ENCODE assay signal across 22 cellular contexts in the genomic region with DNA sequence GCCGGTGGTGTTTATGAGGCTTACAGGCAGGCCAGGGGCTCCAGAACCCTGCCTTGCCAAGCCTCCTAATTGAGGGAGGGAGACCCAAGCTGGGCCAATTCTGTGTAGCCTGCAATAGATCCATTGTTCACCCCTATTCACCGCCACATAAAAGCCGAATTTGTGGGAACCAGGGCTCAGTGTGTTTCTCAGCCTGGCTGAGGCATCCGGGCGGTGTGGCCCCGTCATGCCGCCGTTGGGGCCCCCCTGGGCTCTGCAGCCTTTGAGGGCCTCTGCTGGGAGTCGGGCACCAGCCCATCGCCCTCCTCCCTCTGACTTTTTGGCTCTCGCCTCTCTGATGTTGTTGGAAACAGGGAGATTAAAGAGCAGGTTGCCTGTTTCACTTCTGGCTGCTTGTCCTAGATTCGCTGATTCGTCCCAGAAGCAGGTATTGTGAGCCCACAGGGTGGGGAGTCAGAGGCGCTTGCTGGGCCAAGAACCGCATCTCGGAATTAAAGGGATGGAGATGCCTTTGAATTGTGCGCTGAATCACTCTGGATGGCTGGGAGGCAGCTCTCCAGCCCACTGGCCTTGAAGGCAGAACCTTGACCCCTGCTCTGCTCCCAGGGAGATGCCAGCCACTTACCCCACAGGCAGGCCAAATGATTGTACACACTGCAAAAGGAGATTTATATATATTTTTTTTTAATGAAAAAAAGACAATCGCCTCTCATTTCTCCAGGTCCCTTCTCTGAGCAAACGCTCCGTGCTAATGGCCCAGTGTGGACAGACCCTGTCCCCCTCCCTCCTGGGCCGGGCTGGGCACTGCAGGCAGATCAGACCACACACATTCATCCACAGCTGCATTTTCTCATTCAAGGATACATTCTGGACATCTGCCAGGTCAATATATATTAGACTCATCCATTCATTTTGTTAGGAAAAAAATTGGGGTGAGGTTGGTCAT. TPM values are rescaled to one million over a fixed set of nuclear protein-coding genes. Genes with fewer than 3 reads are reported as not detected.
DNase-seq lines count a peak whose midpoint lies in the region; ATAC-seq, FAIRE-seq and TF ChIP-seq lines count a peak whose summit lies in the region.
"Had no signal": no experiment of that assay in that cellular context is flagged by ENCODE, and none has a peak within 500 bp of the region (broad histone marks: within the 10 kb centered on the region; RNA-seq: fewer than 3 reads in every experiment).

No MANE protein-coding gene starts in this region.

- peak overlapping the region; percentile 67 for H3K27ac Mint-ChIP-seq in type B pancreatic cell
- H3K27ac Mint-ChIP-seq: activated naive CD4-positive, alpha-beta T cell treated with anti-CD3 and anti-CD28 coated beads for 36 hours had no signal

- ATAC-seq in GM21367 (IDR thresholded peaks at IDR 0.05; ENCODE audit: unreplicated experiment): no peak
- ATAC-seq: activated T-cell treated with anti-CD3 and anti-CD28 coated beads, Interleukin-2, amount 50 U/mL, for 4 hours; left lobe of liver; mucosa of descending colon; Right ventricle myocardium inferior; stimulated activated naive CD8-positive, alpha-beta T cell treated with anti-CD3 and anti-CD28 coated beads, Interleukin-15, amount 100 ng/mL, for 72 hours had no signal

- peaks cover 8% of the 10 kb centered on the region for H3K4me1 Mint-ChIP-seq in type B pancreatic cell (ENCODE audit: unreplicated experiment)
- H3K4me1 Mint-ChIP-seq: stimulated activated naive CD8-positive, alpha-beta T cell treated with anti-CD3 and anti-CD28 coated beads, Interleukin-15, amount 100 ng/mL, for 72 hours had no signal

- FAIRE-seq in RCC 7860 (lab: Jason Lieb, UNC): no peak

- H3K4me3 Mint-ChIP-seq in type B pancreatic cell: no peak overlapping the region
- H3K4me3 Mint-ChIP-seq: activated naive CD4-positive, alpha-beta T cell treated with anti-CD3 and anti-CD28 coated beads for 36 hours; activated T-cell treated with anti-CD3 and anti-CD28 coated beads, Interleukin-2, amount 50 U/mL, for 4 hours; neural crest cell; stimulated activated naive CD8-positive, alpha-beta T cell treated with anti-CD3 and anti-CD28 coated beads, Interleukin-15, amount 100 ng/mL, for 72 hours had no signal

- no peak for TF ChIP-seq CTCF in type B pancreatic cell (conservative IDR thresholded peaks at IDR 0.05)

- peak; percentile 7 for DNase-seq in activated naive CD4-positive, alpha-beta T cell treated with anti-CD3 and anti-CD28 coated beads, Interleukin-2, amount 50 U/mL, for 16 hours
- no peak for DNase-seq in activated naive CD4-positive, alpha-beta T cell treated with Interleukin-2 at 50 U/mL for 16 hours
- DNase-seq in globus pallidus (ENCODE audit: low spot score): peak; percentile 56
- DNase-seq in nucleus accumbens (lab: John Stamatoyannopoulos, UW): peak in 50 of 56 donors; percentile 18 to 86 (median 52)
- no peak for DNase-seq in type B pancreatic cell (ENCODE audit: extremely low spot score, unreplicated experiment)
- no peak for DNase-seq in NCI-H345 (lab: John Stamatoyannopoulos, UW)
- no peak for DNase-seq in RCC 7860 (ENCODE audit: low spot score)
- DNase-seq: activated CD4-positive, CD25-positive, alpha-beta regulatory T cell treated with anti-CD3 and anti-CD28 coated beads, Interleukin-2, amount 50 U/mL, for 72 hours; activated naive CD4-positive, alpha-beta T cell treated with anti-CD3 and anti-CD28 coated beads for 36 hours; activated T-cell treated with anti-CD3 and anti-CD28 coated beads, Interleukin-2, amount 50 U/mL, for 4 hours; AML-193; HCEC 1CT; MM.1S; NCI-H2171; stimulated activated naive CD8-positive, alpha-beta T cell treated with anti-CD3 and anti-CD28 coated beads, Interleukin-15, amount 100 ng/mL, for 72 hours had no signal

- H3K27me3 Mint-ChIP-seq in type B pancreatic cell: peaks cover 24% of the 10 kb centered on the region

- H3K9me3 Mint-ChIP-seq in type B pancreatic cell: no peaks in the 10 kb centered on the region
- H3K9me3 Mint-ChIP-seq: stimulated activated naive CD8-positive, alpha-beta T cell treated with anti-CD3 and anti-CD28 coated beads, Interleukin-15, amount 100 ng/mL, for 72 hours had no signal

- H3K36me3 Mint-ChIP-seq in type B pancreatic cell: no peaks in the 10 kb centered on the region

RNA-seq across cellular contexts. Expression of gene OTOS, which starts 14.9 kb away (rescaled TPM):
- not detected in 2 replicates for total RNA-seq in type B pancreatic cell (ENCODE audit: low replicate concordance)
- total RNA-seq: activated CD8-positive, alpha-beta memory T cell treated with anti-CD3 and anti-CD28 coated beads for 36 hours; activated naive CD4-positive, alpha-beta T cell treated with anti-CD3 and anti-CD28 coated beads for 36 hours; activated T-cell treated with anti-CD3 and anti-CD28 coated beads, Interleukin-2, amount 50 U/mL, for 4 hours; left lobe of liver; mucosa of descending colon; neural crest cell; right atrium auricular region; Right ventricle myocardium inferior had no signal

RNA-seq across cellular contexts. Expression of gene COPS9, which starts 19.2 kb away (rescaled TPM):
- total RNA-seq in type B pancreatic cell (ENCODE audit: low replicate concordance): 131 and 156 TPM in 2 replicates

Comparison
In these comparisons a context has a peak if more than half of its experiments do, and no peak if none do; other contexts are left out.
1. DNase-seq: peak in activated naive CD4-positive, alpha-beta T cell treated with anti-CD3 and anti-CD28 coated beads, Interleukin-2, amount 50 U/mL, for 16 hours (single experiment), globus pallidus (single experiment) and nucleus accumbens (50 of 56); none in activated naive CD4-positive, alpha-beta T cell treated with Interleukin-2 at 50 U/mL for 16 hours (single experiment), type B pancreatic cell (single experiment), NCI-H345 (single experiment) and RCC 7860 (single experiment).